Comparison of ENCODE assay signal across 1 cellular context in genomic region chr2:74424995-74425406, GRCh38.
TF ChIP-seq lines count a peak whose summit lies in the region.

No MANE protein-coding gene starts in this region.

TF ChIP-seq in HepG2, 621 proteins besides CTCF, POLR2A, EP300 and RAD21 (continued from another document and continues in another):
- TF ChIP-seq THAP7 (CRISPR knock-in tag; IDR thresholded peaks at IDR 0.05) (0 out of 2 replicates have a peak, but pooled peaks have one; percentile 9), RCOR2 (CRISPR knock-in tag; IDR thresholded peaks at IDR 0.05) (no peak), E2F2 (CRISPR knock-in tag; IDR thresholded peaks at IDR 0.05; ENCODE audit: borderline replicate concordance) (no peak), ZFP36L2 (CRISPR knock-in tag; IDR thresholded peaks at IDR 0.05) (no peak), RNF219 (CRISPR knock-in tag; IDR thresholded peaks at IDR 0.05) (no peak), CREB1 (IDR thresholded peaks at IDR 0.05) (no peak), CREB1 (CRISPR knock-in tag; IDR thresholded peaks at IDR 0.05) (no peak), POLR2G (IDR thresholded peaks at IDR 0.05; ENCODE audit: low read depth, low read length) (peak; percentile 28), ARID2 (CRISPR knock-in tag; IDR thresholded peaks at IDR 0.05; ENCODE audit: borderline replicate concordance) (no peak), RBM39 (IDR thresholded peaks at IDR 0.05; ENCODE audit: low read depth, low read length, poor library complexity, severe bottlenecking) (no peak), GLI4 (CRISPR knock-in tag; IDR thresholded peaks at IDR 0.05; ENCODE audit: borderline replicate concordance) (no peak), YEATS2 (CRISPR knock-in tag; IDR thresholded peaks at IDR 0.05; ENCODE audit: borderline replicate concordance) (no peak), SOX6 (IDR thresholded peaks at IDR 0.05) (no peak), SOX6 (CRISPR knock-in tag; IDR thresholded peaks at IDR 0.05) (0 out of 2 replicates have a peak, but pooled peaks have one; percentile 28), ZNF552 (CRISPR knock-in tag; IDR thresholded peaks at IDR 0.05; ENCODE audit: borderline replicate concordance) (no peak), ZNF605 (CRISPR knock-in tag; IDR thresholded peaks at IDR 0.05) (no peak), ZC3H13 (CRISPR knock-in tag; IDR thresholded peaks at IDR 0.05) (peak; percentile 93), PHF5A (CRISPR knock-in tag; IDR thresholded peaks at IDR 0.05; ENCODE audit: low read depth, unreplicated experiment) (peak; percentile 25), ZNF562 (CRISPR knock-in tag; IDR thresholded peaks at IDR 0.05; ENCODE audit: borderline replicate concordance) (no peak), ZNF839 (CRISPR knock-in tag; IDR thresholded peaks at IDR 0.05; ENCODE audit: borderline replicate concordance) (no peak), ZNF83 (CRISPR knock-in tag; IDR thresholded peaks at IDR 0.05; ENCODE audit: borderline replicate concordance) (no peak), TEAD2 (CRISPR knock-in tag; IDR thresholded peaks at IDR 0.05) (no peak), GTF2F1 (IDR thresholded peaks at IDR 0.05; ENCODE audit: low read length) (no peak), ZNF160 (CRISPR knock-in tag; IDR thresholded peaks at IDR 0.05) (no peak), FOXA3 (CRISPR knock-in tag; IDR thresholded peaks at IDR 0.05) (no peak), KLF15 (CRISPR knock-in tag; IDR thresholded peaks at IDR 0.05; ENCODE audit: borderline replicate concordance) (0 out of 2 replicates have a peak, but pooled peaks have one; percentile 46), ZNF597 (CRISPR knock-in tag; IDR thresholded peaks at IDR 0.05) (no peak), FOXP1 (IDR thresholded peaks at IDR 0.05) (no peak), FOXP1 (CRISPR knock-in tag; IDR thresholded peaks at IDR 0.05) (no peak), ZNF841 (CRISPR knock-in tag; IDR thresholded peaks at IDR 0.05; ENCODE audit: borderline replicate concordance) (no peak), GATAD2A (CRISPR knock-in tag; IDR thresholded peaks at IDR 0.05) (no peak), ZNF431 (CRISPR knock-in tag; IDR thresholded peaks at IDR 0.05; ENCODE audit: borderline replicate concordance, low read depth) (no peak), AKNA (CRISPR knock-in tag; IDR thresholded peaks at IDR 0.05; ENCODE audit: borderline replicate concordance) (no peak), MAFK (conservative IDR thresholded peaks at IDR 0.05 in 1 of 2, IDR thresholded peaks at IDR 0.05 in 1 of 2; ENCODE audit: low read length in 2 of 2) (no peak), ELF4 (CRISPR knock-in tag; IDR thresholded peaks at IDR 0.05; ENCODE audit: borderline replicate concordance) (no peak), ZNF574 (CRISPR knock-in tag; IDR thresholded peaks at IDR 0.05) (no peak), ELF1 (CRISPR knock-in tag; IDR thresholded peaks at IDR 0.05) (no peak), MIER2 (CRISPR knock-in tag; IDR thresholded peaks at IDR 0.05) (no peak)
- TF ChIP-seq, protein P1, sequence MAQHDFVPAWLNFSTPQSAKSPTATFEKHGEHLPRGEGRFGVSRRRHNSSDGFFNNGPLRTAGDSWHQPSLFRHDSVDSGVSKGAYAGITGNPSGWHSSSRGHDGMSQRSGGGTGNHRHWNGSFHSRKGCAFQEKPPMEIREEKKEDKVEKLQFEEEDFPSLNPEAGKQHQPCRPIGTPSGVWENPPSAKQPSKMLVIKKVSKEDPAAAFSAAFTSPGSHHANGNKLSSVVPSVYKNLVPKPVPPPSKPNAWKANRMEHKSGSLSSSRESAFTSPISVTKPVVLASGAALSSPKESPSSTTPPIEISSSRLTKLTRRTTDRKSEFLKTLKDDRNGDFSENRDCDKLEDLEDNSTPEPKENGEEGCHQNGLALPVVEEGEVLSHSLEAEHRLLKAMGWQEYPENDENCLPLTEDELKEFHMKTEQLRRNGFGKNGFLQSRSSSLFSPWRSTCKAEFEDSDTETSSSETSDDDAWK (CRISPR knock-in tag; IDR thresholded peaks at IDR 0.05), result no peak
- TF ChIP-seq, protein P2, sequence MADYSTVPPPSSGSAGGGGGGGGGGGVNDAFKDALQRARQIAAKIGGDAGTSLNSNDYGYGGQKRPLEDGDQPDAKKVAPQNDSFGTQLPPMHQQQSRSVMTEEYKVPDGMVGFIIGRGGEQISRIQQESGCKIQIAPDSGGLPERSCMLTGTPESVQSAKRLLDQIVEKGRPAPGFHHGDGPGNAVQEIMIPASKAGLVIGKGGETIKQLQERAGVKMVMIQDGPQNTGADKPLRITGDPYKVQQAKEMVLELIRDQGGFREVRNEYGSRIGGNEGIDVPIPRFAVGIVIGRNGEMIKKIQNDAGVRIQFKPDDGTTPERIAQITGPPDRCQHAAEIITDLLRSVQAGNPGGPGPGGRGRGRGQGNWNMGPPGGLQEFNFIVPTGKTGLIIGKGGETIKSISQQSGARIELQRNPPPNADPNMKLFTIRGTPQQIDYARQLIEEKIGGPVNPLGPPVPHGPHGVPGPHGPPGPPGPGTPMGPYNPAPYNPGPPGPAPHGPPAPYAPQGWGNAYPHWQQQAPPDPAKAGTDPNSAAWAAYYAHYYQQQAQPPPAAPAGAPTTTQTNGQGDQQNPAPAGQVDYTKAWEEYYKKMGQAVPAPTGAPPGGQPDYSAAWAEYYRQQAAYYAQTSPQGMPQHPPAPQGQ (CRISPR knock-in tag; IDR thresholded peaks at IDR 0.05; ENCODE audit: borderline replicate concordance), result no peak
- TF ChIP-seq, protein P3, sequence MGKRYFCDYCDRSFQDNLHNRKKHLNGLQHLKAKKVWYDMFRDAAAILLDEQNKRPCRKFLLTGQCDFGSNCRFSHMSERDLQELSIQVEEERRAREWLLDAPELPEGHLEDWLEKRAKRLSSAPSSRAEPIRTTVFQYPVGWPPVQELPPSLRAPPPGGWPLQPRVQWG (CRISPR knock-in tag; IDR thresholded peaks at IDR 0.05; ENCODE audit: borderline replicate concordance, low read depth), result no peak
- TF ChIP-seq, protein P4, sequence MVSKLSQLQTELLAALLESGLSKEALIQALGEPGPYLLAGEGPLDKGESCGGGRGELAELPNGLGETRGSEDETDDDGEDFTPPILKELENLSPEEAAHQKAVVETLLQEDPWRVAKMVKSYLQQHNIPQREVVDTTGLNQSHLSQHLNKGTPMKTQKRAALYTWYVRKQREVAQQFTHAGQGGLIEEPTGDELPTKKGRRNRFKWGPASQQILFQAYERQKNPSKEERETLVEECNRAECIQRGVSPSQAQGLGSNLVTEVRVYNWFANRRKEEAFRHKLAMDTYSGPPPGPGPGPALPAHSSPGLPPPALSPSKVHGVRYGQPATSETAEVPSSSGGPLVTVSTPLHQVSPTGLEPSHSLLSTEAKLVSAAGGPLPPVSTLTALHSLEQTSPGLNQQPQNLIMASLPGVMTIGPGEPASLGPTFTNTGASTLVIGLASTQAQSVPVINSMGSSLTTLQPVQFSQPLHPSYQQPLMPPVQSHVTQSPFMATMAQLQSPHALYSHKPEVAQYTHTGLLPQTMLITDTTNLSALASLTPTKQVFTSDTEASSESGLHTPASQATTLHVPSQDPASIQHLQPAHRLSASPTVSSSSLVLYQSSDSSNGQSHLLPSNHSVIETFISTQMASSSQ (IDR thresholded peaks at IDR 0.05; ENCODE audit: low read depth), result no peak
- TF ChIP-seq, protein P4 (CRISPR knock-in tag; IDR thresholded peaks at IDR 0.05; ENCODE audit: borderline replicate concordance), result no peak
